ENCODE assay signal across 25 cellular contexts in genomic region chr5:77389746-77390145, GRCh38.
"Had no signal": no experiment of that assay in that cellular context is flagged by ENCODE, and none has a peak within 500 bp of the region (broad histone marks: within the 10 kb centered on the region; RNA-seq: fewer than 3 reads in every experiment).

No MANE protein-coding gene starts in this region.

- DNase-seq: dermis blood vessel endothelial cell; effector memory CD4-positive, alpha-beta T cell; foreskin keratinocyte; heart left ventricle; kidney; mammary epithelial cell; naive thymus-derived CD8-positive, alpha-beta T cell; nephron progenitor cell; nucleus accumbens; posterior cingulate gyrus; psoas muscle; right cardiac atrium; sigmoid colon; stimulated activated CD4-positive, alpha-beta T cell treated with anti-CD3 and anti-CD28 coated beads, Interleukin-2, amount 100 ng/mL, for 24 hours; stimulated activated CD4-positive, alpha-beta T cell treated with anti-CD3 and anti-CD28 coated beads, Interleukin-4, amount 100 ng/mL, for 4 hours; stimulated activated naive CD8-positive, alpha-beta T cell treated with anti-CD3 and anti-CD28 coated beads, Interleukin-15, Interleukin-2, amounts not matched to agents 100 U/mL and 50 U/mL, for 24 hours; thyroid gland; upper lobe of left lung had no signal

- ATAC-seq: foreskin keratinocyte; gastroesophageal sphincter; heart left ventricle; naive thymus-derived CD8-positive, alpha-beta T cell; psoas muscle; right cardiac atrium; stimulated activated memory B cell treated with anti-CD40 and anti-IgM and Interleukin-4, amounts not matched to agents 10 μg/mL and 1 μg/mL and 100 μg/mL, for 72 hours; stimulated activated naive CD8-positive, alpha-beta T cell treated with anti-CD3 and anti-CD28 coated beads, Interleukin-15, Interleukin-2, amounts not matched to agents 100 U/mL and 50 U/mL, for 24 hours had no signal

- H3K4me1 ChIP-seq: esophagus muscularis mucosa, foreskin keratinocyte, gastroesophageal sphincter, psoas muscle, suprapubic skin, thyroid gland, vagina had no signal

- H3K9me3 ChIP-seq: esophagus muscularis mucosa, gastroesophageal sphincter, heart left ventricle, psoas muscle, sigmoid colon, suprapubic skin, thyroid gland, upper lobe of left lung, vagina had no signal

- H3K27me3 ChIP-seq: esophagus muscularis mucosa, foreskin keratinocyte, gastroesophageal sphincter, heart left ventricle, hepatocyte, sigmoid colon, suprapubic skin, thyroid gland, upper lobe of left lung, vagina had no signal

- H3K36me3 ChIP-seq: esophagus muscularis mucosa, gastroesophageal sphincter, heart left ventricle, sigmoid colon, suprapubic skin, upper lobe of left lung, vagina had no signal

- H3K4me3 ChIP-seq: coronary artery, esophagus muscularis mucosa, gastroesophageal sphincter, heart left ventricle, hepatocyte, psoas muscle, sigmoid colon, suprapubic skin, thyroid gland, upper lobe of left lung, vagina had no signal

- H3K27ac ChIP-seq: esophagus muscularis mucosa, foreskin keratinocyte, gastroesophageal sphincter, heart left ventricle, hepatocyte, psoas muscle, suprapubic skin, thyroid gland, upper lobe of left lung, vagina had no signal
